8 cellular contexts compared by ENCODE assay signal in genomic region chr6:28383235-28384142, GRCh38. TPM values are rescaled to one million over a fixed set of nuclear protein-coding genes. Genes with fewer than 3 reads are reported as not detected.
A peak's percentile ranks its signal among the peaks of the same experiment; 100 is the strongest.
DNase-seq lines count a peak whose midpoint lies in the region; ATAC-seq, FAIRE-seq and TF ChIP-seq lines count a peak whose summit lies in the region.

No MANE protein-coding gene starts in this region.

- peak overlapping the region; percentile 50 for H3K4me3 ChIP-seq in AG04449 (ENCODE audit: low read depth, low read length)

- peaks cover 83% of the 10 kb centered on the region for H3K36me3 Mint-ChIP-seq in activated naive CD4-positive, alpha-beta T cell treated with anti-CD3 and anti-CD28 coated beads, Interleukin-2, amount 10 ng/mL, durations not matched to agents 7 days and 5 days
- H3K36me3 Mint-ChIP-seq in nephron (ENCODE audit: low read depth) = peaks cover 84% of the 10 kb centered on the region
- peaks cover 44% of the 10 kb centered on the region for H3K36me3 Mint-ChIP-seq in type B pancreatic cell

- H3K9me3 Mint-ChIP-seq in activated naive CD4-positive, alpha-beta T cell treated with anti-CD3 and anti-CD28 coated beads, Interleukin-2, amount 10 ng/mL, durations not matched to agents 7 days and 5 days = peaks cover 7% of the 10 kb centered on the region
- H3K9me3 Mint-ChIP-seq in nephron (peaks cover 6% of the 10 kb centered on the region), type B pancreatic cell (peaks cover 5% of the 10 kb centered on the region)

- POLR2A ChIA-PET in AG04449 (lab: Yijun Ruan, JAX) = no interaction called here

- TF ChIP-seq CTCF in AG04449 (IDR thresholded peaks at IDR 0.05; ENCODE audit: insufficient read depth, low read length, missing control alignments) = peak; percentile 21
- TF ChIP-seq CTCF in nephron (IDR thresholded peaks at IDR 0.05; ENCODE audit: unreplicated experiment in 3 of 3) = peak; percentile 63 to 67 (median 63)
- peak; percentile 75 for TF ChIP-seq CTCF in type B pancreatic cell (conservative IDR thresholded peaks at IDR 0.05)

- H3K4me3 Mint-ChIP-seq in activated naive CD4-positive, alpha-beta T cell treated with anti-CD3 and anti-CD28 coated beads, Interleukin-2, amount 10 ng/mL, durations not matched to agents 7 days and 5 days = peak overlapping the region; percentile 46
- H3K4me3 Mint-ChIP-seq in nephron = peak overlapping the region; percentile 88 to 92 (median 92)
- H3K4me3 Mint-ChIP-seq in type B pancreatic cell = peak overlapping the region; percentile 90

- no peak overlapping the region for H3K27ac Mint-ChIP-seq in activated naive CD4-positive, alpha-beta T cell treated with anti-CD3 and anti-CD28 coated beads, Interleukin-2, amount 10 ng/mL, durations not matched to agents 7 days and 5 days
- peak overlapping the region; percentile 86 to 96 (median 95) for H3K27ac Mint-ChIP-seq in nephron
- peak overlapping the region; percentile 91 for H3K27ac Mint-ChIP-seq in type B pancreatic cell

- DNase-seq in AG04449 (ENCODE audit: low read depth, low spot score) (no peak), GM18507 (ENCODE audit: extremely low spot score, insufficient read length, low read depth) (peak; percentile 62), NCI-H226 (peak; percentile 89), germinal center (ENCODE audit: low spot score) (peak; percentile 79), type B pancreatic cell (ENCODE audit: extremely low spot score, unreplicated experiment) (peak; percentile 81)
- peak; percentile 34 for DNase-seq in activated naive CD4-positive, alpha-beta T cell treated with anti-CD3 and anti-CD28 coated beads, Interleukin-2, amount 10 ng/mL, durations not matched to agents 7 days and 5 days

- H3K27me3 Mint-ChIP-seq in activated naive CD4-positive, alpha-beta T cell treated with anti-CD3 and anti-CD28 coated beads, Interleukin-2, amount 10 ng/mL, durations not matched to agents 7 days and 5 days = peaks cover 6% of the 10 kb centered on the region
- H3K27me3 Mint-ChIP-seq in nephron (ENCODE audit: low read depth) = no peaks in the 10 kb centered on the region
- no peaks in the 10 kb centered on the region for H3K27me3 Mint-ChIP-seq in type B pancreatic cell

- peaks cover 12% of the 10 kb centered on the region for H3K4me1 Mint-ChIP-seq in activated naive CD4-positive, alpha-beta T cell treated with anti-CD3 and anti-CD28 coated beads, Interleukin-2, amount 10 ng/mL, durations not matched to agents 7 days and 5 days
- H3K4me1 Mint-ChIP-seq in nephron = peaks cover 12% of the 10 kb centered on the region
- peaks cover 12% of the 10 kb centered on the region for H3K4me1 Mint-ChIP-seq in type B pancreatic cell (ENCODE audit: unreplicated experiment)

- peak; percentile 97 for FAIRE-seq in GM18507 (lab: Jason Lieb, UNC)

- ATAC-seq in HG02973 (IDR thresholded peaks at IDR 0.05; ENCODE audit: unreplicated experiment) = peak; percentile 83

- CTCF ChIA-PET in AG04449 (lab: Yijun Ruan, JAX) = interaction anchor here (0.6 to 3.8 kb wide), 8 partner anchors 10 to 302 kb away, joined by 3 to 29 read pairs (median 4); partner anchors contain the start of gene ZSCAN12
- CTCF ChIA-PET in activated naive CD4-positive, alpha-beta T cell treated with anti-CD3 and anti-CD28 coated beads, Interleukin-2, amount 10 ng/mL, durations not matched to agents 7 days and 5 days (lab: Charles Lee) = interaction anchor here (0.9 to 1.8 kb wide), 4 partner anchors 11 to 250 kb away, joined by 3 to 7 read pairs (median 4); no protein-coding TSS in a partner anchor

RNA-seq across cellular contexts. Expression of gene ZSCAN12, which starts 16.1 kb away (rescaled TPM):
- total RNA-seq in type B pancreatic cell (ENCODE audit: low replicate concordance) = 9.6 and 12.4 TPM in 2 replicates

RNA-seq across cellular contexts. Expression of gene ZKSCAN3, which starts 33.7 kb away (rescaled TPM):
- 9.3 and 12.6 TPM in 2 replicates for total RNA-seq in type B pancreatic cell (ENCODE audit: low replicate concordance)

RNA-seq across cellular contexts. Expression of gene ZSCAN31, which starts 47.5 kb away (rescaled TPM):
- total RNA-seq in type B pancreatic cell (ENCODE audit: low replicate concordance) = 6.2 TPM in 2 replicates

RNA-seq across cellular contexts. Expression of gene ZSCAN23, which starts 59.8 kb away (rescaled TPM):
- total RNA-seq in type B pancreatic cell (ENCODE audit: low replicate concordance) = 10.3 and 11.2 TPM in 2 replicates

Comparison
In these comparisons a context has a peak if more than half of its experiments do, and no peak if none do; other contexts are left out.
1. CTCF ChIP-seq: peak in every context shown above with its lines; median percentile 75 in type B pancreatic cell; 63 in nephron; 21 in AG04449.